ENCODE assay signal across 30 cellular contexts in genomic region chr9:124808246-124808956, GRCh38. TPM values are rescaled to one million over a fixed set of nuclear protein-coding genes. Genes with fewer than 3 reads are reported as not detected.
DNase-seq lines count a peak whose midpoint lies in the region; ATAC-seq and TF ChIP-seq lines count a peak whose summit lies in the region.
"Had no signal": no experiment of that assay in that cellular context is flagged by ENCODE, and none has a peak within 500 bp of the region (broad histone marks: within the 10 kb centered on the region; RNA-seq: fewer than 3 reads in every experiment).

No MANE protein-coding gene starts in this region.

- H3K4me3 Mint-ChIP-seq in natural killer cell treated with Interleukin-12 subunit alpha and Interleukin-12 subunit beta and Interleukin-15 and Interleukin-18, amount 100 ng/mL, for 72 hours: no peak overlapping the region
- no peak overlapping the region for H3K4me3 Mint-ChIP-seq in natural killer cell
- H3K4me3 Mint-ChIP-seq: activated naive CD8-positive, alpha-beta T cell treated with anti-CD3 and anti-CD28 coated beads for 36 hours; CD4-positive, alpha-beta T cell; central memory CD8-positive, alpha-beta T cell; naive thymus-derived CD4-positive, alpha-beta T cell had no signal

- H3K27ac Mint-ChIP-seq in natural killer cell treated with Interleukin-12 subunit alpha and Interleukin-12 subunit beta and Interleukin-15 and Interleukin-18, amount 100 ng/mL, for 72 hours: no peak overlapping the region
- no peak overlapping the region for H3K27ac Mint-ChIP-seq in natural killer cell
- H3K27ac Mint-ChIP-seq: activated naive CD8-positive, alpha-beta T cell treated with anti-CD3 and anti-CD28 coated beads for 36 hours; CD4-positive, alpha-beta T cell; naive thymus-derived CD4-positive, alpha-beta T cell had no signal

- no peaks in the 10 kb centered on the region for H3K27me3 Mint-ChIP-seq in natural killer cell treated with Interleukin-12 subunit alpha and Interleukin-12 subunit beta and Interleukin-15 and Interleukin-18, amount 100 ng/mL, for 72 hours
- H3K27me3 Mint-ChIP-seq in natural killer cell (ENCODE audit: low read depth in 2 of 2): peaks cover 0 to 2% of the 10 kb centered on the region in 2 donors

- intact Hi-C loops in natural killer cell (cut with micrococcal nuclease): no loop called here

- H3K36me3 Mint-ChIP-seq in natural killer cell treated with Interleukin-12 subunit alpha and Interleukin-12 subunit beta and Interleukin-15 and Interleukin-18, amount 100 ng/mL, for 72 hours: no peaks in the 10 kb centered on the region
- no peaks in the 10 kb centered on the region for H3K36me3 Mint-ChIP-seq in natural killer cell
- H3K36me3 Mint-ChIP-seq: activated naive CD8-positive, alpha-beta T cell treated with anti-CD3 and anti-CD28 coated beads for 36 hours; naive thymus-derived CD4-positive, alpha-beta T cell had no signal

- no peak for ATAC-seq in natural killer cell treated with Interleukin-12 subunit alpha and Interleukin-12 subunit beta and Interleukin-15 and Interleukin-18, amount 100 ng/mL, for 72 hours
- ATAC-seq in natural killer cell: no peak
- ATAC-seq: GM12878; naive thymus-derived CD4-positive, alpha-beta T cell had no signal

- H3K9me3 Mint-ChIP-seq in natural killer cell treated with Interleukin-12 subunit alpha and Interleukin-12 subunit beta and Interleukin-15 and Interleukin-18, amount 100 ng/mL, for 72 hours: no peaks in the 10 kb centered on the region
- H3K9me3 Mint-ChIP-seq in natural killer cell: no peaks in the 10 kb centered on the region
- H3K9me3 Mint-ChIP-seq: activated naive CD8-positive, alpha-beta T cell treated with anti-CD3 and anti-CD28 coated beads for 36 hours; CD4-positive, alpha-beta T cell; central memory CD8-positive, alpha-beta T cell; naive thymus-derived CD4-positive, alpha-beta T cell had no signal

- peak; percentile 39 for DNase-seq in natural killer cell treated with Interleukin-12 subunit alpha and Interleukin-12 subunit beta and Interleukin-15 and Interleukin-18, amount 100 ng/mL, for 72 hours (ENCODE audit: low spot score)
- DNase-seq in natural killer cell (no peak), islet precursor cell (peak; percentile 72), NCI-H526 (lab: John Stamatoyannopoulos, UW) (no peak), HT-29 (ENCODE audit: low spot score) (no peak)
- DNase-seq in activated T-cell treated with anti-CD3 and anti-CD28 coated beads, Interleukin-2, amount 50 U/mL, for 1 hour: no peak
- DNase-seq: activated CD4-positive, alpha-beta T cell treated with anti-CD3 and anti-CD28 coated beads for 4 hours; activated effector memory CD4-positive, alpha-beta T cell treated with anti-CD3 and anti-CD28 coated beads, Interleukin-2, amount 50 U/mL, for 16 hours; activated naive CD8-positive, alpha-beta T cell treated with anti-CD3 and anti-CD28 coated beads for 36 hours; activated T-cell treated with anti-CD3 and anti-CD28 coated beads for 4 hours; CD4-positive, alpha-beta T cell; Kasumi-1; midbrain; naive thymus-derived CD4-positive, alpha-beta T cell; NCI-H1436 treated with DMSO at 0.1 percent for 48 hours; NCI-H446; NCI-H82; ovary; retina; stimulated activated CD4-positive, alpha-beta T cell treated with anti-CD3 and anti-CD28 coated beads, Interleukin-2, amount 100 ng/mL, for 24 hours; stomach; T-helper 2 cell; tibial artery had no signal

- no peak for TF ChIP-seq CTCF in natural killer cell (IDR thresholded peaks at IDR 0.05)

- peaks cover 0 to 2% of the 10 kb centered on the region in 2 donors for H3K4me1 Mint-ChIP-seq in natural killer cell treated with Interleukin-12 subunit alpha and Interleukin-12 subunit beta and Interleukin-15 and Interleukin-18, amount 100 ng/mL, for 72 hours (ENCODE audit: low read depth in 2 of 2)
- H3K4me1 Mint-ChIP-seq in natural killer cell: no peaks in the 10 kb centered on the region
- H3K4me1 Mint-ChIP-seq: activated naive CD8-positive, alpha-beta T cell treated with anti-CD3 and anti-CD28 coated beads for 36 hours; central memory CD8-positive, alpha-beta T cell; naive thymus-derived CD4-positive, alpha-beta T cell had no signal

RNA-seq across cellular contexts. Expression of gene OLFML2A, which starts 31.5 kb away (rescaled TPM):
- total RNA-seq in natural killer cell treated with Interleukin-12 subunit alpha and Interleukin-12 subunit beta and Interleukin-15 and Interleukin-18, amount 100 ng/mL, for 72 hours: not detected
- not detected for total RNA-seq in natural killer cell
- total RNA-seq in HT-29 (2014; rRNA removed; shearing (Covaris generic)): 0.21 TPM in 1 of 2 replicates, not detected in the other
- total RNA-seq: activated naive CD8-positive, alpha-beta T cell treated with anti-CD3 and anti-CD28 coated beads for 36 hours; CD4-positive, alpha-beta T cell had no signal

RNA-seq across cellular contexts. Expression of gene NR6A1, which starts 37.3 kb away (rescaled TPM):
- 1 to 10 TPM; 2.0 to 3.8 TPM for total RNA-seq in natural killer cell treated with Interleukin-12 subunit alpha and Interleukin-12 subunit beta and Interleukin-15 and Interleukin-18, amount 100 ng/mL, for 72 hours
- under 1 TPM; 0.07 to 0.75 (median 0.49) TPM for total RNA-seq in natural killer cell
- total RNA-seq in HT-29 (2014; rRNA removed; shearing (Covaris generic)): 3.4 and 4.7 TPM in 2 replicates
- total RNA-seq: CD4-positive, alpha-beta T cell had no signal

RNA-seq across cellular contexts. Expression of gene WDR38, which starts 44.9 kb away (rescaled TPM):
- total RNA-seq in natural killer cell treated with Interleukin-12 subunit alpha and Interleukin-12 subunit beta and Interleukin-15 and Interleukin-18, amount 100 ng/mL, for 72 hours: not detected
- not detected for total RNA-seq in natural killer cell
- total RNA-seq in HT-29 (2014; rRNA removed; shearing (Covaris generic)): not detected in 2 replicates
- total RNA-seq: activated naive CD8-positive, alpha-beta T cell treated with anti-CD3 and anti-CD28 coated beads for 36 hours; CD4-positive, alpha-beta T cell; dermis microvascular lymphatic vessel endothelial cell; endothelial cell of umbilical vein; GM12878; H4; liver; naive thymus-derived CD4-positive, alpha-beta T cell; smooth muscle cell; stomach had no signal

RNA-seq across cellular contexts. Expression of gene RPL35, which starts 53.4 kb away (rescaled TPM):
- total RNA-seq in natural killer cell treated with Interleukin-12 subunit alpha and Interleukin-12 subunit beta and Interleukin-15 and Interleukin-18, amount 100 ng/mL, for 72 hours: 1,000 to 10,000 TPM in 1 of 2 donors, 100 to 1,000 TPM in 1; 983 to 1,578 TPM
- 100 to 1,000 TPM; 716 to 896 (median 795) TPM for total RNA-seq in natural killer cell
- total RNA-seq in HT-29 (2014; rRNA removed; shearing (Covaris generic)): 3,028 and 3,073 TPM in 2 replicates

RNA-seq across cellular contexts. Expression of gene ARPC5L, which starts 53.5 kb away (rescaled TPM):
- 100 to 1,000 TPM; 215 to 218 TPM for total RNA-seq in natural killer cell treated with Interleukin-12 subunit alpha and Interleukin-12 subunit beta and Interleukin-15 and Interleukin-18, amount 100 ng/mL, for 72 hours
- 100 to 1,000 TPM; 131 to 169 (median 139) TPM for total RNA-seq in natural killer cell
- 66.9 and 76.1 TPM in 2 replicates for total RNA-seq in HT-29 (2014; rRNA removed; shearing (Covaris generic))

Comparison
In these comparisons a context has a peak if more than half of its experiments do, and no peak if none do; other contexts are left out.
1. DNase-seq: peak in natural killer cell treated with Interleukin-12 subunit alpha and Interleukin-12 subunit beta and Interleukin-15 and Interleukin-18, amount 100 ng/mL, for 72 hours (single experiment) and islet precursor cell (single experiment); none in natural killer cell (single experiment), activated T-cell treated with anti-CD3 and anti-CD28 coated beads, Interleukin-2, amount 50 U/mL, for 1 hour (single experiment), NCI-H526 (0 of 2) and HT-29 (single experiment).